1 cellular context compared by ENCODE assay signal in genomic region chr1:11058026-11058425, GRCh38.
TF ChIP-seq lines count a peak whose summit lies in the region.

No MANE protein-coding gene starts in this region.

TF ChIP-seq in WTC11, 78 proteins besides CTCF, POLR2A, EP300 and RAD21 (continued from another document):
- TF ChIP-seq HMGXB4 (CRISPR knock-in tag; IDR thresholded peaks at IDR 0.05) (no peak), ZBTB43 (CRISPR knock-in tag; IDR thresholded peaks at IDR 0.05) (no peak), ERG (CRISPR knock-in tag; IDR thresholded peaks at IDR 0.05) (no peak), RORB (CRISPR knock-in tag; IDR thresholded peaks at IDR 0.05) (no peak), STAT6 (CRISPR knock-in tag; conservative IDR thresholded peaks at IDR 0.05; ENCODE audit: low read depth) (no peak)
